Comparison of ENCODE assay signal across 10 cellular contexts in genomic region chr14:55416866-55417265, GRCh38. TPM values are rescaled to one million over a fixed set of nuclear protein-coding genes. Genes with fewer than 3 reads are reported as not detected.
A peak's percentile ranks its signal among the peaks of the same experiment; 100 is the strongest.
DNase-seq lines count a peak whose midpoint lies in the region; ATAC-seq and TF ChIP-seq lines count a peak whose summit lies in the region.
"Had no signal": no experiment of that assay in that cellular context is flagged by ENCODE, and none has a peak within 500 bp of the region (broad histone marks: within the 10 kb centered on the region; RNA-seq: fewer than 3 reads in every experiment).

No MANE protein-coding gene starts in this region.

- no peaks in the 10 kb centered on the region for H3K9me3 Mint-ChIP-seq in type B pancreatic cell
- H3K9me3 Mint-ChIP-seq in natural killer cell treated with Interleukin-12 subunit alpha and Interleukin-12 subunit beta and Interleukin-15 and Interleukin-18, amount 100 ng/mL, for 72 hours = no peaks in the 10 kb centered on the region

- peaks cover 13% of the 10 kb centered on the region for H3K27me3 Mint-ChIP-seq in type B pancreatic cell
- H3K27me3 Mint-ChIP-seq in natural killer cell treated with Interleukin-12 subunit alpha and Interleukin-12 subunit beta and Interleukin-15 and Interleukin-18, amount 100 ng/mL, for 72 hours = peaks cover 0 to under 1% of the 10 kb centered on the region in 2 donors

- no peak overlapping the region for H3K4me3 Mint-ChIP-seq in type B pancreatic cell
- no peak overlapping the region for H3K4me3 Mint-ChIP-seq in natural killer cell treated with Interleukin-12 subunit alpha and Interleukin-12 subunit beta and Interleukin-15 and Interleukin-18, amount 100 ng/mL, for 72 hours

- H3K4me1 ChIP-seq in heart left ventricle (peaks cover 0 to 20% (median 9%) of the 10 kb centered on the region in 12 donors), left lung (peaks cover 4 to 5% of the 10 kb centered on the region in 2 donors)

- WGBS in heart left ventricle, 4 donors = 54 to 63% (median 58%) methylated on average over 5 of the region's 5 CpGs

- peaks cover 7% of the 10 kb centered on the region for H3K4me1 Mint-ChIP-seq in type B pancreatic cell (ENCODE audit: unreplicated experiment)
- H3K4me1 Mint-ChIP-seq in natural killer cell treated with Interleukin-12 subunit alpha and Interleukin-12 subunit beta and Interleukin-15 and Interleukin-18, amount 100 ng/mL, for 72 hours (ENCODE audit: low read depth in 2 of 2) = peaks cover 4 to 5% of the 10 kb centered on the region in 2 donors

- no peak for TF ChIP-seq POLR2A in heart left ventricle (IDR thresholded peaks at IDR 0.05)

- intact Hi-C loops in heart left ventricle (cut with DNase I) = loop anchor here in 1 of 10 donors (10.0 kb wide), 1 partner anchor 142 kb away; the partner anchor contains the start of gene FBXO34
- intact Hi-C loops in left ventricle myocardium superior (cut with micrococcal nuclease) = no loop called here
- intact Hi-C loops in left lung (cut with DNase I) = no loop called here

- H3K27ac Mint-ChIP-seq in type B pancreatic cell = no peak overlapping the region
- H3K27ac Mint-ChIP-seq in natural killer cell treated with Interleukin-12 subunit alpha and Interleukin-12 subunit beta and Interleukin-15 and Interleukin-18, amount 100 ng/mL, for 72 hours = no peak overlapping the region

- ATAC-seq in heart left ventricle (no peak), left ventricle myocardium superior (no peak), left lung (no peak)
- ATAC-seq in natural killer cell treated with Interleukin-12 subunit alpha and Interleukin-12 subunit beta and Interleukin-15 and Interleukin-18, amount 100 ng/mL, for 72 hours = no peak

- H3K4me3 ChIP-seq in heart left ventricle = no peak overlapping the region
- H3K4me3 ChIP-seq in choroid plexus epithelial cell (ENCODE audit: low read depth, low read length) = no peak overlapping the region
- no peak overlapping the region for H3K4me3 ChIP-seq in left lung
- H3K4me3 ChIP-seq: skin epidermis had no signal

- H3K36me3 Mint-ChIP-seq in type B pancreatic cell = no peaks in the 10 kb centered on the region
- no peaks in the 10 kb centered on the region for H3K36me3 Mint-ChIP-seq in natural killer cell treated with Interleukin-12 subunit alpha and Interleukin-12 subunit beta and Interleukin-15 and Interleukin-18, amount 100 ng/mL, for 72 hours

- TF ChIP-seq CTCF in heart left ventricle (IDR thresholded peaks at IDR 0.05) (peak in 7 of 12 donors; percentile 10 to 35 (median 18)), choroid plexus epithelial cell (conservative IDR thresholded peaks at IDR 0.05; ENCODE audit: low read depth, low read length) (peak; percentile 62), type B pancreatic cell (conservative IDR thresholded peaks at IDR 0.05) (peak; percentile 72), left lung (IDR thresholded peaks at IDR 0.05) (no peak)

- H3K27me3 ChIP-seq in heart left ventricle (no peaks in the 10 kb centered on the region), left lung (peaks cover 0 to 3% of the 10 kb centered on the region in 2 donors)

- H3K9me3 ChIP-seq in heart left ventricle (no peaks in the 10 kb centered on the region), left lung (no peaks in the 10 kb centered on the region)

- no peak for DNase-seq in heart left ventricle
- DNase-seq in left ventricle myocardium superior = no peak
- DNase-seq in NCI-H2227 (lab: John Stamatoyannopoulos, UW; ENCODE audit: unreplicated experiment) = peak; percentile 36
- peak; percentile 21 for DNase-seq in choroid plexus epithelial cell (ENCODE audit: low read depth)
- DNase-seq in type B pancreatic cell (ENCODE audit: extremely low spot score, unreplicated experiment) = no peak
- no peak for DNase-seq in natural killer cell treated with Interleukin-12 subunit alpha and Interleukin-12 subunit beta and Interleukin-15 and Interleukin-18, amount 100 ng/mL, for 72 hours (ENCODE audit: low spot score)
- no peak for DNase-seq in left lung
- DNase-seq in effector CD8-positive, alpha-beta T cell (lab: John Stamatoyannopoulos, UW) = no peak

- no peak overlapping the region for H3K27ac ChIP-seq in heart left ventricle
- H3K27ac ChIP-seq in left lung = no peak overlapping the region
- H3K27ac ChIP-seq: skin epidermis had no signal

- no peaks in the 10 kb centered on the region for H3K36me3 ChIP-seq in heart left ventricle
- no peaks in the 10 kb centered on the region for H3K36me3 ChIP-seq in left lung

RNA-seq across cellular contexts. Expression of gene ATG14, which starts 5.2 kb away (rescaled TPM):
- total RNA-seq in heart left ventricle (10 to 100 TPM in 8 of 9 donors, 1 to 10 TPM in 1; 8.7 to 16.2 (median 12.9) TPM), left ventricle myocardium superior (17.3 TPM), type B pancreatic cell (ENCODE audit: low replicate concordance) (11.4 and 12.2 TPM in 2 replicates), left lung (1 to 10 TPM; 7.1 to 9.0 TPM)
- polyA plus RNA-seq in heart left ventricle = 1 to 10 TPM; 5.9 to 9.1 TPM
- 1 to 10 TPM; 7.2 to 7.3 TPM for total RNA-seq in natural killer cell treated with Interleukin-12 subunit alpha and Interleukin-12 subunit beta and Interleukin-15 and Interleukin-18, amount 100 ng/mL, for 72 hours

RNA-seq across cellular contexts. Expression of gene TBPL2, which starts 23.6 kb away (rescaled TPM):
- not detected for total RNA-seq in heart left ventricle
- polyA plus RNA-seq in heart left ventricle = not detected
- total RNA-seq in left ventricle myocardium superior = not detected
- total RNA-seq in type B pancreatic cell (ENCODE audit: low replicate concordance) = not detected in 2 replicates
- total RNA-seq in natural killer cell treated with Interleukin-12 subunit alpha and Interleukin-12 subunit beta and Interleukin-15 and Interleukin-18, amount 100 ng/mL, for 72 hours = not detected
- not detected for total RNA-seq in left lung
- total RNA-seq: RPMI7951 had no signal

Comparison
In these comparisons a context has a peak if more than half of its experiments do, and no peak if none do; other contexts are left out.
1. DNase-seq: peak in NCI-H2227 (single experiment) and choroid plexus epithelial cell (single experiment); none in heart left ventricle (0 of 5), left ventricle myocardium superior (single experiment), type B pancreatic cell (single experiment), natural killer cell treated with Interleukin-12 subunit alpha and Interleukin-12 subunit beta and Interleukin-15 and Interleukin-18, amount 100 ng/mL, for 72 hours (single experiment), left lung (0 of 2) and effector CD8-positive, alpha-beta T cell (single experiment).
2. CTCF ChIP-seq: peak in heart left ventricle (7 of 12), choroid plexus epithelial cell (single experiment) and type B pancreatic cell (single experiment); none in left lung (0 of 2).